Comparison of ENCODE assay signal across 23 cellular contexts in genomic region chr15:51475736-51476135, GRCh38.
"Had no signal": no experiment of that assay in that cellular context is flagged by ENCODE, and none has a peak within 500 bp of the region (broad histone marks: within the 10 kb centered on the region; RNA-seq: fewer than 3 reads in every experiment).

No MANE protein-coding gene starts in this region.

- ATAC-seq: effector memory CD8-positive, alpha-beta T cell; esophagus mucosa; gastrocnemius medialis; heart right ventricle; left cardiac atrium; left lung; left ventricle myocardium superior; lower lobe of right lung; mucosa of descending colon had no signal

- H3K27me3 ChIP-seq: esophagus squamous epithelium, gastrocnemius medialis, heart right ventricle, left lung had no signal

- H3K4me3 ChIP-seq: coronary artery, esophagus squamous epithelium, gastrocnemius medialis, heart right ventricle, left lung, lower lobe of right lung, mucosa of descending colon had no signal

- H3K4me1 ChIP-seq: esophagus squamous epithelium, gastrocnemius medialis, heart right ventricle, left lung, lower lobe of right lung had no signal

- H3K27ac Mint-ChIP-seq: effector memory CD8-positive, alpha-beta T cell; endodermal cell; mesothelial cell of epicardium; naive B cell had no signal

- H3K27ac ChIP-seq: coronary artery, epithelial cell of prostate, esophagus squamous epithelium, gastrocnemius medialis, heart right ventricle, left lung, lower lobe of right lung had no signal

- H3K4me1 Mint-ChIP-seq: endodermal cell, mesothelial cell of epicardium, naive B cell had no signal

- H3K4me3 Mint-ChIP-seq: effector memory CD8-positive, alpha-beta T cell; endodermal cell; mesothelial cell of epicardium had no signal

- H3K9me3 Mint-ChIP-seq: effector memory CD8-positive, alpha-beta T cell; endodermal cell; mesothelial cell of epicardium had no signal

- DNase-seq: effector CD8-positive, alpha-beta T cell; effector memory CD8-positive, alpha-beta T cell; endodermal cell; erythroblast; esophagus squamous epithelium; foreskin fibroblast; foreskin melanocyte; gastrocnemius medialis; glutamatergic neuron; head of caudate nucleus; heart right ventricle; hippocampal formation; left cardiac atrium; left lung; left ventricle myocardium superior; lower lobe of right lung; mesenchymal stem cell; mucosa of descending colon; naive B cell had no signal

- H3K36me3 ChIP-seq: gastrocnemius medialis had no signal

- H3K27me3 Mint-ChIP-seq: effector memory CD8-positive, alpha-beta T cell; naive B cell had no signal

- H3K36me3 Mint-ChIP-seq: naive B cell had no signal

- H3K9me3 ChIP-seq: esophagus squamous epithelium, gastrocnemius medialis, heart right ventricle, left lung, lower lobe of right lung, mucosa of descending colon had no signal
